In the genomic region with DNA sequence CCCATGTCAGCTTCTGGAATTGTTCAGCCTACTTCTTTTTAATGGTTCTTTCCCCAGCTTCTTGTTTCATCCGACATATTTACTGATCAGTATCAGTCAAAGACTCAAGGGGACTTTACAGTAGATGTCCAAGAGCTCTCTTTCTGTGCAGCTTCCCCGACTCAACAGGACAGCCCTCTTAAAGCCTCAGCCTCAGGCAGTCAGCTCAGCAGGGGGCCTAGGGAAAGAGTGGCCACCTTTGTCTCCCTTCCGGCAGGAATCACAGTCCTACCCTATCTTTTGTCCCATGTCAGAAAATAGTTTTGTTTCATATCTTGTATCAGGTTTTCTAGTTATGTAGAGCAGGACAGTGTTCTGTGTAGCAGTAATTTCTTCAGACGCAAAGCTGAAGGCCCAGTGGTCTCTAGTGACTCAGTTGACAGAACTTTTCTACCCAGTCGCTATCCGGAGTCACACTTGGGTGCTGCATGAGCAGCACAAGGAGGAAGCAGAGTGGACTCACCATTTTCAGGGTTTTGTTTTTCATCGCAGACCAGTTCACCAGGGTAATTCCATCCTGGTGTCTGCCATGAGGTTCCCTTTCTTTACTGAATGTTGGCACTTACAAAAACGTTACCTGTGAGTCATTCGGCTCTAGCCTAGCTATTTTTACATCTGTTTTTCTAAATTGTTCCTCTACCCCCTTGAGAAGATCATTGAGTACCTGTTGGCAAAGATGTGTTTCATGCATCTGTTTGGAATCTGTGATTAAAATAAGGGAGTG, we compare ENCODE assay signal across 19 cellular contexts.
DNase-seq lines count a peak whose midpoint lies in the region; ATAC-seq and TF ChIP-seq lines count a peak whose summit lies in the region.
"Had no signal": no experiment of that assay in that cellular context is flagged by ENCODE, and none has a peak within 500 bp of the region (broad histone marks: within the 10 kb centered on the region; RNA-seq: fewer than 3 reads in every experiment).

No MANE protein-coding gene starts in this region.

- H3K4me3 Mint-ChIP-seq in activated naive CD8-positive, alpha-beta T cell treated with anti-CD3 and anti-CD28 coated beads, Interleukin-2, amount 50 U/mL, for 24 hours: no peak overlapping the region
- H3K4me3 Mint-ChIP-seq in stimulated activated memory B cell treated with anti-CD40 and anti-IgM and Interleukin-4, amounts not matched to agents 10 μg/mL and 1 μg/mL and 100 μg/mL, for 72 hours: peak overlapping the region; percentile 28
- H3K4me3 Mint-ChIP-seq: CD8-positive, alpha-beta memory T cell; dendritic cell treated with granulocyte-macrophage colony-stimulating factor and Interleukin-4, amounts not matched to agents 40 ng/mL and 50 ng/mL, for 4 days had no signal

- no peaks in the 10 kb centered on the region for H3K27me3 Mint-ChIP-seq in activated naive CD8-positive, alpha-beta T cell treated with anti-CD3 and anti-CD28 coated beads, Interleukin-2, amount 50 U/mL, for 24 hours
- H3K27me3 Mint-ChIP-seq in stimulated activated memory B cell treated with anti-CD40 and anti-IgM and Interleukin-4, amounts not matched to agents 10 μg/mL and 1 μg/mL and 100 μg/mL, for 72 hours: no peaks in the 10 kb centered on the region
- H3K27me3 Mint-ChIP-seq: dendritic cell treated with granulocyte-macrophage colony-stimulating factor and Interleukin-4, amounts not matched to agents 40 ng/mL and 50 ng/mL, for 4 days had no signal

- H3K4me1 Mint-ChIP-seq in activated naive CD8-positive, alpha-beta T cell treated with anti-CD3 and anti-CD28 coated beads, Interleukin-2, amount 50 U/mL, for 24 hours: peaks cover 3% of the 10 kb centered on the region
- H3K4me1 Mint-ChIP-seq in stimulated activated memory B cell treated with anti-CD40 and anti-IgM and Interleukin-4, amounts not matched to agents 10 μg/mL and 1 μg/mL and 100 μg/mL, for 72 hours: peaks cover 35% of the 10 kb centered on the region

- H3K27ac Mint-ChIP-seq in activated naive CD8-positive, alpha-beta T cell treated with anti-CD3 and anti-CD28 coated beads, Interleukin-2, amount 50 U/mL, for 24 hours: peak overlapping the region; percentile 19
- H3K27ac Mint-ChIP-seq in stimulated activated memory B cell treated with anti-CD40 and anti-IgM and Interleukin-4, amounts not matched to agents 10 μg/mL and 1 μg/mL and 100 μg/mL, for 72 hours: peak overlapping the region; percentile 91
- H3K27ac Mint-ChIP-seq: dendritic cell treated with granulocyte-macrophage colony-stimulating factor and Interleukin-4, amounts not matched to agents 40 ng/mL and 50 ng/mL, for 4 days had no signal

- no peaks in the 10 kb centered on the region for H3K36me3 ChIP-seq in KMS-11 (ENCODE audit: insufficient read depth)

- H3K27ac ChIP-seq in KMS-11: peak overlapping the region; percentile 87
- H3K27ac ChIP-seq: body of pancreas, upper lobe of right lung had no signal

- H3K9me3 Mint-ChIP-seq in activated naive CD8-positive, alpha-beta T cell treated with anti-CD3 and anti-CD28 coated beads, Interleukin-2, amount 50 U/mL, for 24 hours: no peaks in the 10 kb centered on the region
- no peaks in the 10 kb centered on the region for H3K9me3 Mint-ChIP-seq in stimulated activated memory B cell treated with anti-CD40 and anti-IgM and Interleukin-4, amounts not matched to agents 10 μg/mL and 1 μg/mL and 100 μg/mL, for 72 hours
- H3K9me3 Mint-ChIP-seq: CD8-positive, alpha-beta memory T cell; dendritic cell treated with granulocyte-macrophage colony-stimulating factor and Interleukin-4, amounts not matched to agents 40 ng/mL and 50 ng/mL, for 4 days had no signal

- 0 out of 2 replicates have a peak, but pooled peaks cover 8% of the 10 kb centered on the region for H3K79me2 ChIP-seq in KMS-11 (ENCODE audit: insufficient read depth, low read depth)

- no peak overlapping the region for H3K4me3 ChIP-seq in KMS-11 (IDR thresholded peaks at IDR 0.05; ENCODE audit: insufficient read depth, low read depth, low read length)
- H3K4me3 ChIP-seq: body of pancreas, upper lobe of right lung had no signal

- H3K27me3 ChIP-seq in KMS-11 (ENCODE audit: insufficient read depth, low read depth): no peaks in the 10 kb centered on the region
- H3K27me3 ChIP-seq: body of pancreas, upper lobe of right lung had no signal

- H3K9ac ChIP-seq in KMS-11: no peak overlapping the region; the same call in 1 of the 2 replicates

- DNase-seq in activated CD4-positive, CD25-positive, alpha-beta regulatory T cell treated with anti-CD3 and anti-CD28 coated beads, Interleukin-2, amount 50 U/mL, for 72 hours: no peak
- no peak for DNase-seq in activated naive CD8-positive, alpha-beta T cell treated with anti-CD3 and anti-CD28 coated beads, Interleukin-2, amount 50 U/mL, for 24 hours
- DNase-seq in T-helper 2 cell: no peak
- DNase-seq: activated CD8-positive, alpha-beta memory T cell treated with anti-CD3 and anti-CD28 coated beads for 24 hours; activated gamma-delta T cell treated with Interleukin-2 at 50 U/mL for 16 hours; body of pancreas; CD8-positive, alpha-beta memory T cell; NCI-H1436 treated with DMSO at 0.1 percent for 48 hours; NCI-H524; PC-3; upper lobe of right lung had no signal

- peak; percentile 28 to 34 for ATAC-seq in activated CD4-positive, CD25-positive, alpha-beta regulatory T cell treated with anti-CD3 and anti-CD28 coated beads, Interleukin-2, amount 50 U/mL, for 24 hours
- ATAC-seq in activated naive CD8-positive, alpha-beta T cell treated with anti-CD3 and anti-CD28 coated beads, Interleukin-2, amount 50 U/mL, for 24 hours: no peak
- ATAC-seq in stimulated activated memory B cell treated with anti-CD40 and anti-IgM and Interleukin-4, amounts not matched to agents 10 μg/mL and 1 μg/mL and 100 μg/mL, for 72 hours: peak; percentile 82
- ATAC-seq in GM21515 (IDR thresholded peaks at IDR 0.05; ENCODE audit: unreplicated experiment) (no peak), GM18858 (IDR thresholded peaks at IDR 0.05; ENCODE audit: unreplicated experiment) (no peak)
- ATAC-seq: body of pancreas, esophagus mucosa, PC-3, sciatic nerve had no signal

- H2AFZ ChIP-seq in KMS-11 (ENCODE audit: low read depth): no peak overlapping the region

- peak overlapping the region; percentile 75 for H3K4me2 ChIP-seq in KMS-11

- no peaks in the 10 kb centered on the region for H4K20me1 ChIP-seq in KMS-11 (ENCODE audit: insufficient read depth)

- H3K36me3 Mint-ChIP-seq in activated naive CD8-positive, alpha-beta T cell treated with anti-CD3 and anti-CD28 coated beads, Interleukin-2, amount 50 U/mL, for 24 hours (ENCODE audit: low read depth): peaks cover 24% of the 10 kb centered on the region
- peaks cover 35% of the 10 kb centered on the region for H3K36me3 Mint-ChIP-seq in stimulated activated memory B cell treated with anti-CD40 and anti-IgM and Interleukin-4, amounts not matched to agents 10 μg/mL and 1 μg/mL and 100 μg/mL, for 72 hours

- peaks cover 57% of the 10 kb centered on the region for H3K4me1 ChIP-seq in KMS-11 (ENCODE audit: low read depth, poor library complexity, severe bottlenecking)
- H3K4me1 ChIP-seq: body of pancreas, upper lobe of right lung had no signal

- no peak for TF ChIP-seq CTCF in KMS-11 (conservative IDR thresholded peaks at IDR 0.05; ENCODE audit: low read depth, low read length)

Comparison
In these comparisons a context has a peak if more than half of its experiments do, and no peak if none do; other contexts are left out.
1. ATAC-seq: peak in activated CD4-positive, CD25-positive, alpha-beta regulatory T cell treated with anti-CD3 and anti-CD28 coated beads, Interleukin-2, amount 50 U/mL, for 24 hours (2 of 2) and stimulated activated memory B cell treated with anti-CD40 and anti-IgM and Interleukin-4, amounts not matched to agents 10 μg/mL and 1 μg/mL and 100 μg/mL, for 72 hours (single experiment); none in activated naive CD8-positive, alpha-beta T cell treated with anti-CD3 and anti-CD28 coated beads, Interleukin-2, amount 50 U/mL, for 24 hours (single experiment), GM21515 (single experiment) and GM18858 (single experiment).